In the genomic region with DNA sequence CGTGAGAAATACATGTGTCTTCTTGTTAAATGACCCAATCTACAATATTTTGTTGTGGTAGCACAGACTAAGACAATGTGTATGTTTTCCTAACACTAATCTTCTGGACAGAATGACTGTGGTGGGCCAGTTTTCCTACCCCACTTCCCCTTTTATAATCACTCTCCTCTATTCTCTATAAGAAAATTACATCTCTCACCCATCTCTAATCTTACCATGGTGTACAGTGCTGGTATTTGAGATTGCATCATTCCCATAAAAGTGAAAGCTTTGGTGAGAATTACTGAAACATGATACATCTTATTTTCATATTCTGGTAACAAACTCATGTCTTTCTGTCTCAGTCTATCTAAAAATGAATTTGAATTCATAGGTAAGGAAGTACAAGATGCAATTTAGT, we compare ENCODE assay signal across 19 cellular contexts. TPM values are rescaled to one million over a fixed set of nuclear protein-coding genes. Genes with fewer than 3 reads are reported as not detected.
"Had no signal": no experiment of that assay in that cellular context is flagged by ENCODE, and none has a peak within 500 bp of the region (broad histone marks: within the 10 kb centered on the region; RNA-seq: fewer than 3 reads in every experiment).

No MANE protein-coding gene starts in this region.

- H3K4me1 ChIP-seq: gastrocnemius medialis, heart right ventricle, left lung, sigmoid colon had no signal

- FAIRE-seq: keratinocyte, urothelium cell line had no signal

- H3K27me3 ChIP-seq: brain microvascular endothelial cell, gastrocnemius medialis, heart right ventricle, left lung, sigmoid colon had no signal

- H3K9me3 ChIP-seq: gastrocnemius medialis, left lung, sigmoid colon, thoracic aorta had no signal

- ATAC-seq: gastrocnemius medialis, heart right ventricle, left lung, WTC11 had no signal

- H3K27ac ChIP-seq: brain microvascular endothelial cell, gastrocnemius medialis, heart right ventricle, left lung, sigmoid colon, thoracic aorta had no signal

- DNase-seq: activated CD4-positive, alpha-beta T cell treated with anti-CD3 and anti-CD28 coated beads, Interleukin-2, amount 50 U/mL, for 1 hour; activated naive CD4-positive, alpha-beta T cell treated with anti-CD3 and anti-CD28 coated beads, Interleukin-2, amount 50 U/mL, for 16 hours; activated T-cell treated with anti-CD3 and anti-CD28 coated beads for 4 hours; amygdala; brain microvascular endothelial cell; gastrocnemius medialis; heart right ventricle; left lung; sigmoid colon; stimulated activated CD4-positive, alpha-beta T cell treated with anti-CD3 and anti-CD28 coated beads, Interleukin-12 subunit alpha, Interleukin-12 subunit beta, amount 100 ng/mL, for 4 hours; stimulated activated CD4-positive, alpha-beta T cell treated with anti-CD3 and anti-CD28 coated beads, Interleukin-2, amount 100 ng/mL, for 48 hours; stimulated activated CD8-positive, alpha-beta memory T cell treated with anti-CD3 and anti-CD28 coated beads, Interleukin-4, amount 100 ng/mL, for 48 hours had no signal

- H3K4me3 ChIP-seq: gastrocnemius medialis, heart right ventricle, left lung, sigmoid colon, thoracic aorta had no signal

- H3K36me3 ChIP-seq: brain microvascular endothelial cell, gastrocnemius medialis, heart right ventricle, left lung, sigmoid colon, thoracic aorta had no signal

RNA-seq across cellular contexts. Expression of gene CAVIN2, which starts 40.5 kb away (rescaled TPM):
- total RNA-seq: activated CD8-positive, alpha-beta memory T cell treated with anti-CD3 and anti-CD28 coated beads for 36 hours; activated T-helper 2 cell treated with anti-CD3 and anti-CD28 coated beads, Interferon-gamma antibody, Interleukin-2, Interleukin-4, amounts not matched to agents 10 μg/mL and 5 μg/mL and 100 μg/mL, durations not matched to agents 14 hours and 24 hours and 36 hours; T-helper 1 cell treated with Interleukin-12 subunit alpha and Interleukin-12 subunit beta and Interleukin-4 antibody, amounts not matched to agents 30 ng/mL and 1 ng/mL, for 36 hours had no signal
